ENCODE assay signal across 15 cellular contexts in the genomic region with DNA sequence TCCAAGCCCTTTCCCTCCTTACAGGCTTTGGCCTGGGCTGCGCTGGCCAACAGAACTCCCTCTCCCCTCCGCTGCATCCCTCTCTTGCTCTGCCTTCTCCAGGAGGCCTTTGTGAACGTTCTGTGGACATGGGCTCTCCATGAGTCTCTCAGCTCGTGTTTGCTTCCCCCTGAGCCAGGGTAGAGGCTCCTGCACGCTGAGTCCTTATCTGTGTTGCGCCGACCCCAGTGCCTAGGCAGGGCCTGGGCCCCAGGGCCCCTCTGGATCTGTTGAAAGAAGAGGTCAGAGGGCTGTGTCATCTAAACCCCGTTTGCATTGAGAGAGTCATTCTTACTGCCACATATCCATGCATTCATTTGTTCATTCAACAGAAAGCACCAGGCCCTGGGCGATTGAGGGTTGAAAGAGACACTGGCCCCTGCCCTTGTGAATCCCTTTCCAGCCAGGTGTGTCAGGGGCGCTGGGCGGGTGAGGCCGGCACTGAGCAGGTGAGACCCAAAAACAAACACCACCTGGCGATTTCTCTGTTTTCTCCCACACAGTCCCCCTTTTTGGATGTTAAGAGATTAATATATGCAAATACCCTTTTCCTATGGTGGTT.
DNase-seq lines count a peak whose midpoint lies in the region; ATAC-seq and TF ChIP-seq lines count a peak whose summit lies in the region.
"Had no signal": no experiment of that assay in that cellular context is flagged by ENCODE, and none has a peak within 500 bp of the region (broad histone marks: within the 10 kb centered on the region; RNA-seq: fewer than 3 reads in every experiment).

No MANE protein-coding gene starts in this region.

- H3K9ac ChIP-seq in H9 (ENCODE audit: extremely low read depth, insufficient read length, low read length) (no peak overlapping the region), neural progenitor cell (no peak overlapping the region)
- H3K9ac ChIP-seq: SK-N-SH had no signal

- no peak for TF ChIP-seq CTCF in CD4-positive, alpha-beta T cell (IDR thresholded peaks at IDR 0.05)
- no peak for TF ChIP-seq CTCF in H9 (conservative IDR thresholded peaks at IDR 0.05)
- no peak for TF ChIP-seq CTCF in adrenal gland (IDR thresholded peaks at IDR 0.05)
- no peak for TF ChIP-seq CTCF in neural progenitor cell (IDR thresholded peaks at IDR 0.05)

- ATAC-seq in CD4-positive, alpha-beta T cell (ENCODE audit: poor library complexity): no peak
- no peak for ATAC-seq in stimulated activated effector memory CD8-positive, alpha-beta T cell treated with anti-CD3 and anti-CD28 coated beads, Interleukin-12 subunit alpha, Interleukin-12 subunit beta, amount 100 ng/mL, for 72 hours
- ATAC-seq: foreskin keratinocyte had no signal

- no peak overlapping the region for H3K56ac ChIP-seq in H9 (ENCODE audit: insufficient read length, low read depth, low read length)

- H2BK20ac ChIP-seq in H9 (ENCODE audit: low read depth, low read length, poor library complexity, severe bottlenecking): no peak overlapping the region

- no peaks in the 10 kb centered on the region for H3K4me1 Mint-ChIP-seq in CD4-positive, alpha-beta T cell (ENCODE audit: low read depth)
- peaks cover 21 to 43% of the 10 kb centered on the region in 2 experiments for H3K4me1 Mint-ChIP-seq in H9
- peaks cover 43% of the 10 kb centered on the region for H3K4me1 Mint-ChIP-seq in neural progenitor cell
- H3K4me1 Mint-ChIP-seq in stimulated activated effector memory CD8-positive, alpha-beta T cell treated with anti-CD3 and anti-CD28 coated beads, Interleukin-12 subunit alpha, Interleukin-12 subunit beta, amount 100 ng/mL, for 72 hours: peaks cover 6% of the 10 kb centered on the region

- no peak overlapping the region for H2BK5ac ChIP-seq in H9 (ENCODE audit: insufficient read length, low read length)

- POLR2A ChIA-PET in CD4-positive, alpha-beta T cell (lab: Charles Lee): no interaction called here

- CTCF ChIA-PET in CD4-positive, alpha-beta T cell (lab: Charles Lee): no interaction called here

- H3K4me2 ChIP-seq in H9 (ENCODE audit: insufficient read depth, insufficient read length, low read length) (no peak overlapping the region), neural progenitor cell (peak overlapping the region; percentile 42)
- H3K4me2 ChIP-seq: SK-N-SH had no signal

- H3K23ac ChIP-seq in H9 (ENCODE audit: insufficient read length, low read depth, low read length): no peak overlapping the region

- no peak overlapping the region for H4K8ac ChIP-seq in H9 (replicated peaks; ENCODE audit: insufficient read length, low read depth, low read length)

- no peak overlapping the region for H4K91ac ChIP-seq in H9 (ENCODE audit: insufficient read length, low read depth, low read length)

- TF ChIP-seq POLR2A in adrenal gland (IDR thresholded peaks at IDR 0.05) (no peak), erythroblast (IDR thresholded peaks at IDR 0.05; ENCODE audit: low read length) (no peak)

- intact Hi-C loops in CD4-positive, alpha-beta T cell (cut with DNase I, micrococcal nuclease): loop anchor here in 1 of 2 experiments (5.0 kb wide), 1 partner anchor 78 kb away; no protein-coding TSS in a partner anchor
- intact Hi-C loops in adrenal gland (cut with DNase I): loop anchor here in 1 of 2 donors (10.0 kb wide), 1 partner anchor 64 kb away; no protein-coding TSS in a partner anchor

- no peaks in the 10 kb centered on the region for H3K9me3 Mint-ChIP-seq in CD4-positive, alpha-beta T cell
- H3K9me3 Mint-ChIP-seq in H9 (peaks cover 0 to under 1% of the 10 kb centered on the region in 2 experiments; a peak in 2 of 5 replicates), neural progenitor cell (peaks cover 3% of the 10 kb centered on the region)
- H3K9me3 Mint-ChIP-seq in stimulated activated effector memory CD8-positive, alpha-beta T cell treated with anti-CD3 and anti-CD28 coated beads, Interleukin-12 subunit alpha, Interleukin-12 subunit beta, amount 100 ng/mL, for 72 hours: no peaks in the 10 kb centered on the region
- H3K9me3 Mint-ChIP-seq: HFFc6 had no signal

- H3K4me3 ChIP-seq in adrenal gland (no peak overlapping the region), neural progenitor cell (no peak overlapping the region)
- H3K4me3 ChIP-seq: prostate gland had no signal

- no peak overlapping the region for H3K4me3 Mint-ChIP-seq in CD4-positive, alpha-beta T cell
- H3K4me3 Mint-ChIP-seq in H9 (no peak overlapping the region), neural progenitor cell (peak overlapping the region; percentile 62)
- no peak overlapping the region for H3K4me3 Mint-ChIP-seq in stimulated activated effector memory CD8-positive, alpha-beta T cell treated with anti-CD3 and anti-CD28 coated beads, Interleukin-12 subunit alpha, Interleukin-12 subunit beta, amount 100 ng/mL, for 72 hours
- H3K4me3 Mint-ChIP-seq: HFFc6 had no signal

- H3K27me3 Mint-ChIP-seq in CD4-positive, alpha-beta T cell: no peaks in the 10 kb centered on the region
- peaks cover 2% of the 10 kb centered on the region; the same call in 1 of the 2 replicates for H3K27me3 Mint-ChIP-seq in H9 (ENCODE audit: low read depth)
- H3K27me3 Mint-ChIP-seq in neural progenitor cell (ENCODE audit: insufficient read depth, low read depth): peaks cover 16% of the 10 kb centered on the region

- H3K27ac Mint-ChIP-seq in CD4-positive, alpha-beta T cell: peak overlapping the region; percentile 24
- H3K27ac Mint-ChIP-seq in H9: peak overlapping the region in 2 of 3 experiments; percentile 45 to 58; a peak in 3 of 7 replicates
- H3K27ac Mint-ChIP-seq in neural progenitor cell: peak overlapping the region; percentile 98
- H3K27ac Mint-ChIP-seq in stimulated activated effector memory CD8-positive, alpha-beta T cell treated with anti-CD3 and anti-CD28 coated beads, Interleukin-12 subunit alpha, Interleukin-12 subunit beta, amount 100 ng/mL, for 72 hours: no peak overlapping the region
- H3K27ac Mint-ChIP-seq: HFFc6 had no signal

- no peaks in the 10 kb centered on the region for H3K36me3 Mint-ChIP-seq in CD4-positive, alpha-beta T cell (ENCODE audit: low read depth)
- no peaks in the 10 kb centered on the region; a peak in 1 of 7 replicates for H3K36me3 Mint-ChIP-seq in H9 (ENCODE audit: insufficient read depth in 1 of 3, low read depth in 3 of 3)
- no peaks in the 10 kb centered on the region for H3K36me3 Mint-ChIP-seq in neural progenitor cell
- H3K36me3 Mint-ChIP-seq in stimulated activated effector memory CD8-positive, alpha-beta T cell treated with anti-CD3 and anti-CD28 coated beads, Interleukin-12 subunit alpha, Interleukin-12 subunit beta, amount 100 ng/mL, for 72 hours: no peaks in the 10 kb centered on the region

- no peak overlapping the region for H3K18ac ChIP-seq in H9 (ENCODE audit: insufficient read length, low read depth, low read length)

- no peaks in the 10 kb centered on the region for H3K79me1 ChIP-seq in H9 (ENCODE audit: insufficient read depth, low read depth, low read length, poor library complexity, severe bottlenecking)

- H3K36me3 ChIP-seq in adrenal gland (replicated peaks in 1 of 2): no peaks in the 10 kb centered on the region
- H3K36me3 ChIP-seq in neural progenitor cell: no peaks in the 10 kb centered on the region
- H3K36me3 ChIP-seq: prostate gland had no signal

- peaks cover 16% of the 10 kb centered on the region for H3F3A ChIP-seq in neural progenitor cell (ENCODE audit: low read depth)

- H2BK120ac ChIP-seq in H9 (ENCODE audit: low read depth, low read length, poor library complexity, severe bottlenecking): no peak overlapping the region

- H2AFZ ChIP-seq in H9 (ENCODE audit: low read length) (no peak overlapping the region), neural progenitor cell (replicated peaks) (peak overlapping the region; percentile 73)

- no peak for DNase-seq in CD4-positive, alpha-beta T cell
- DNase-seq in H9 (no peak), adrenal gland (peak in 4 of 7 donors; percentile 4 to 39 (median 10)), neural progenitor cell (ENCODE audit: low spot score) (no peak), cortex of kidney (lab: John Stamatoyannopoulos, UW) (no peak), NCI-H446 treated with DMSO at 0.1 percent for 48 hours (lab: John Stamatoyannopoulos, UW) (no peak), erythroblast (lab: John Stamatoyannopoulos, UW) (no peak)
- no peak for DNase-seq in stimulated activated effector memory CD8-positive, alpha-beta T cell treated with anti-CD3 and anti-CD28 coated beads, Interleukin-12 subunit alpha, Interleukin-12 subunit beta, amount 100 ng/mL, for 72 hours (ENCODE audit: low spot score in 2 of 2)
- DNase-seq: foreskin keratinocyte, HFFc6, midbrain, NCI-H2171, SK-N-SH had no signal

- H3K79me2 ChIP-seq in H9 (ENCODE audit: insufficient read depth, low read length) (no peaks in the 10 kb centered on the region), neural progenitor cell (ENCODE audit: low read depth) (no peaks in the 10 kb centered on the region)

- H2AK5ac ChIP-seq in H9 (ENCODE audit: insufficient read length, low read length): no peak overlapping the region

- no CpG with 5 or more reads among the region's 13 CpGs for WGBS in H9 (ENCODE audit: extremely low coverage, insufficient read length, low lambda C conversion rate)
- 80 to 86% (median 85%) methylated on average over 13 of the region's 13 CpGs for WGBS in adrenal gland, 4 donors

- H3K4me1 ChIP-seq in H9 (ENCODE audit: insufficient read depth, low read length) (no peaks in the 10 kb centered on the region), adrenal gland (replicated peaks in 1 of 2) (no peaks in the 10 kb centered on the region), neural progenitor cell (peaks cover 26% of the 10 kb centered on the region)
- H3K4me1 ChIP-seq: foreskin keratinocyte, prostate gland had no signal

- no peak overlapping the region for H3K27ac ChIP-seq in CD4-positive, alpha-beta T cell (ENCODE audit: low read depth, low read length)
- H3K27ac ChIP-seq in H9 (ENCODE audit: insufficient read length, low read depth, low read length): no peak overlapping the region
- no peak overlapping the region for H3K27ac ChIP-seq in adrenal gland
- no peak overlapping the region for H3K27ac ChIP-seq in neural progenitor cell
- H3K27ac ChIP-seq: foreskin keratinocyte, prostate gland, VCaP had no signal

- H3K23me2 ChIP-seq in H9 (ENCODE audit: insufficient read length, low read depth, low read length, poor library complexity, severe bottlenecking): no peaks in the 10 kb centered on the region

- no peak overlapping the region for H2BK12ac ChIP-seq in H9 (ENCODE audit: insufficient read length, low read depth, low read length)

- no peaks in the 10 kb centered on the region for H3K27me3 ChIP-seq in CD4-positive, alpha-beta T cell (ENCODE audit: control insufficient read depth, insufficient read depth, low read length)
- H3K27me3 ChIP-seq in H9 (ENCODE audit: insufficient read depth, low read length) (no peaks in the 10 kb centered on the region), adrenal gland (no peaks in the 10 kb centered on the region), neural progenitor cell (no peaks in the 10 kb centered on the region)
- H3K27me3 ChIP-seq: foreskin keratinocyte had no signal

- H4K20me1 ChIP-seq in H9 (ENCODE audit: control insufficient read depth, insufficient read depth, insufficient read length) (no peaks in the 10 kb centered on the region), neural progenitor cell (ENCODE audit: low read depth) (no peaks in the 10 kb centered on the region)

- H3K9me3 ChIP-seq in CD4-positive, alpha-beta T cell (ENCODE audit: control insufficient read depth, low read length): no peaks in the 10 kb centered on the region
- no peaks in the 10 kb centered on the region for H3K9me3 ChIP-seq in H9 (ENCODE audit: control insufficient read depth, low read depth, low read length)
- H3K9me3 ChIP-seq in adrenal gland (replicated peaks in 1 of 3): no peaks in the 10 kb centered on the region
- no peaks in the 10 kb centered on the region for H3K9me3 ChIP-seq in neural progenitor cell (ENCODE audit: low read depth)
- H3K9me3 ChIP-seq: prostate gland, SK-N-SH had no signal

- no peak overlapping the region; the same call in 1 of the 2 replicates for H3K14ac ChIP-seq in H9 (ENCODE audit: insufficient read depth, low read length)

- H4K5ac ChIP-seq in H9 (ENCODE audit: insufficient read length, low read depth, low read length): no peak overlapping the region

- no peak overlapping the region for H2BK15ac ChIP-seq in H9 (ENCODE audit: low read depth, low read length)

- no peak overlapping the region for H3T11ph ChIP-seq in H9 (ENCODE audit: low read length)

- no peak overlapping the region for H3K4ac ChIP-seq in H9 (ENCODE audit: low read depth, low read length)

Comparison
In these comparisons a context has a peak if more than half of its experiments do, and no peak if none do; other contexts are left out.
1. DNase-seq: peak in adrenal gland (4 of 7); none in CD4-positive, alpha-beta T cell (0 of 10), H9 (single experiment), neural progenitor cell (single experiment), cortex of kidney (single experiment), NCI-H446 treated with DMSO at 0.1 percent for 48 hours (single experiment), stimulated activated effector memory CD8-positive, alpha-beta T cell treated with anti-CD3 and anti-CD28 coated beads, Interleukin-12 subunit alpha, Interleukin-12 subunit beta, amount 100 ng/mL, for 72 hours (0 of 2) and erythroblast (0 of 2).